In genomic region chr11:954392-955144, GRCh38 we compare ENCODE assay signal across 1 cellular context.
TF ChIP-seq lines count a peak whose summit lies in the region.

No MANE protein-coding gene starts in this region.

TF ChIP-seq in IMR-90, 13 proteins besides CTCF, POLR2A, EP300 and RAD21:
- TF ChIP-seq RCOR1 (IDR thresholded peaks at IDR 0.05; ENCODE audit: insufficient replicate concordance, low read length) (no peak), MXI1 (IDR thresholded peaks at IDR 0.05; ENCODE audit: borderline replicate concordance, low read depth, low read length) (no peak), ELK1 (IDR thresholded peaks at IDR 0.05; ENCODE audit: borderline replicate concordance, low read depth, low read length) (no peak), MAZ (IDR thresholded peaks at IDR 0.05; ENCODE audit: borderline replicate concordance, low read depth, low read length) (no peak), SMC3 (IDR thresholded peaks at IDR 0.05; ENCODE audit: low read depth, low read length) (no peak), NFE2L2 (IDR thresholded peaks at IDR 0.05; ENCODE audit: low read depth, low read length) (no peak), CEBPB (IDR thresholded peaks at IDR 0.05; ENCODE audit: low read depth, low read length) (no peak), RFX5 (IDR thresholded peaks at IDR 0.05; ENCODE audit: low read depth, low read length) (no peak), CHD1 (IDR thresholded peaks at IDR 0.05; ENCODE audit: low read depth, low read length) (no peak), USF2 (IDR thresholded peaks at IDR 0.05; ENCODE audit: low read depth, low read length) (no peak), MAFK (IDR thresholded peaks at IDR 0.05; ENCODE audit: low read depth, low read length) (no peak), FOS (IDR thresholded peaks at IDR 0.05; ENCODE audit: low read depth, low read length) (no peak), BHLHE40 (IDR thresholded peaks at IDR 0.05; ENCODE audit: low read depth, low read length) (no peak)
